ENCODE assay signal across 9 cellular contexts in the genomic region with DNA sequence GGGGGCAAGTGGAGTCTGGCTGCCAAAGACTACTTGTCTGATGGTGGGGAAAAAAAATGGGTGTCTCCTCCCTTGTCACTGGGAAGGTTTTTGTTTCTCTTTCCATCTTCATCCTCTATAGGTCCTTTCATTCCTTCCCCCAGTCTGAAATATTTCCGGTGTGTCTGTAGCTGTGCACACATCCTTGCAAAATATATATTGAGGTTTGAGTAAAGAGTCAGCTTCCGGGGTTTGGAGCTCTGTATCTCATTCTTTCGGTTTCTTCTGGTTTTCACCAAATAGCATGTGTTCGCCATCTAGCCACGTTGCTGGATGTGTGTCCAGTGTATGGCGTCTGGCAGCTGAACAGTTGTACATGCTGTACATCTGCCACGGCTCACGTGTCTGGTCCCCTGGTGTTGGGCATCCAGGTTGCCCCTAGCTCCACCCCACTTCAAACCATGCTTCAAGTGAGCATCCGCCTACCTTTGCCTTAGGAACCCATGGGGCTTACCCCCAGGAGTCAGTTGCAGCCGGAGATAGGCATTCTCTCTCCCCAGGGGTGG.
A peak's percentile ranks its signal among the peaks of the same experiment; 100 is the strongest.
DNase-seq lines count a peak whose midpoint lies in the region; ATAC-seq and TF ChIP-seq lines count a peak whose summit lies in the region.
"Had no signal": no experiment of that assay in that cellular context is flagged by ENCODE, and none has a peak within 500 bp of the region (broad histone marks: within the 10 kb centered on the region; RNA-seq: fewer than 3 reads in every experiment).

No MANE protein-coding gene starts in this region.

- no peaks in the 10 kb centered on the region for H3K9me3 ChIP-seq in HAP-1

- DNase-seq in GM13976 (ENCODE audit: low spot score), result peak; percentile 80
- DNase-seq in NOMO-1 treated with DMSO at 0.1 percent for 48 hours (lab: John Stamatoyannopoulos, UW; ENCODE audit: unreplicated experiment), result peak; percentile 82
- DNase-seq in activated T-helper 9 cell treated with anti-CD3 and anti-CD28 coated beads, Interleukin-2, amount 50 U/mL, for 16 hours (ENCODE audit: low read depth), result peak; percentile 31
- DNase-seq in stimulated activated CD4-positive, alpha-beta T cell treated with anti-CD3 and anti-CD28 coated beads, Interleukin-12 subunit alpha, Interleukin-12 subunit beta, amount 100 ng/mL, for 48 hours (ENCODE audit: low read depth in 2 of 3, low spot score in 1 of 3), result peak; percentile 21 to 48 (median 40)
- DNase-seq in HAP-1 (ENCODE audit: low spot score in 2 of 2), result no peak
- no peak for DNase-seq in epidermal melanocyte (ENCODE audit: insufficient read length, low spot score)
- no peak for DNase-seq in NCI-H1092 treated with DMSO at 0.1 percent for 48 hours (lab: John Stamatoyannopoulos, UW)

- no peaks in the 10 kb centered on the region for H3K36me3 ChIP-seq in HAP-1 (replicated peaks)

- H3K4me1 ChIP-seq in HAP-1, result no peaks in the 10 kb centered on the region

- ATAC-seq in HG02588 (IDR thresholded peaks at IDR 0.05; ENCODE audit: unreplicated experiment), result peak; percentile 30
- ATAC-seq: Panc1 had no signal

- H3K27me3 ChIP-seq in HAP-1 (ENCODE audit: low read depth), result no peaks in the 10 kb centered on the region

- no peak overlapping the region for H3K4me3 ChIP-seq in HAP-1

- no peak for TF ChIP-seq CTCF in GM13976 (IDR thresholded peaks at IDR 0.05; ENCODE audit: borderline replicate concordance, control extremely low read depth, extremely low read depth, insufficient read depth, missing control alignments)

- in situ Hi-C loops in GM13976 (cut with MboI; ENCODE audit: low sequenced_read_pairs, unreplicated experiment), result loop anchor here (10.0 kb wide), 1 partner anchor 134 kb away; no protein-coding TSS in a partner anchor
- in situ Hi-C loops in HAP-1 (cut with MboI; ENCODE audit: low sequenced_read_pairs), result no loop called here

Comparison
In these comparisons a context has a peak if more than half of its experiments do, and no peak if none do; other contexts are left out.
1. DNase-seq: peak in GM13976 (single experiment), NOMO-1 treated with DMSO at 0.1 percent for 48 hours (single experiment), activated T-helper 9 cell treated with anti-CD3 and anti-CD28 coated beads, Interleukin-2, amount 50 U/mL, for 16 hours (single experiment) and stimulated activated CD4-positive, alpha-beta T cell treated with anti-CD3 and anti-CD28 coated beads, Interleukin-12 subunit alpha, Interleukin-12 subunit beta, amount 100 ng/mL, for 48 hours (3 of 3); none in HAP-1 (0 of 2), epidermal melanocyte (single experiment) and NCI-H1092 treated with DMSO at 0.1 percent for 48 hours (single experiment).